1 cellular context compared by ENCODE assay signal in the genomic region with DNA sequence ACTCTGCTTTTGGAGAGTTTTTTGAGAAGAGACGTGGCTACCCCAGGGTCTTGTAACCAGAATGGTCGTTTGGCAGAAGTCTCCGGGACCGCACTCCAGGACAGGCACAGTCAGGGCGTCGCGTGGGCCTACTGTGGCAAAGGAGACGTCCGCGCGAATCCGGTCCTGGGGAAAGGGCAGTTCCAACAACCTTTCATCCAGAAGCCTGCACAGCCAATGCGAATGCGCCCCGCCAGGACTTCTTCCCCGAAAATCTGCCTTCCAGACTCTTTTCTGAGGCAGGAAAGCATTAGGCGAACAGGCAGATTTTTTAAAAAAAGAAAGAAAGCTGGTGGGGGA.
TF ChIP-seq lines count a peak whose summit lies in the region.

No MANE protein-coding gene starts in this region.

TF ChIP-seq in GM12878, 131 proteins besides CTCF, POLR2A, EP300 and RAD21 (continued from another document):
- no peak for TF ChIP-seq POLR2AphosphoS2 (IDR thresholded peaks at IDR 0.05; ENCODE audit: low read depth, low read length)
- TF ChIP-seq ASH2L (IDR thresholded peaks at IDR 0.05; ENCODE audit: borderline replicate concordance, low read depth) = no peak
- TF ChIP-seq NR2C2 (IDR thresholded peaks at IDR 0.05; ENCODE audit: borderline replicate concordance, control insufficient read depth, insufficient read length, low read depth) = no peak
- TF ChIP-seq ZNF274 (IDR thresholded peaks at IDR 0.05; ENCODE audit: insufficient read depth, insufficient read length) = no peak
- no peak for TF ChIP-seq EZH2 (IDR thresholded peaks at IDR 0.05; ENCODE audit: borderline replicate concordance, control insufficient read depth, low read depth, low read length)
- TF ChIP-seq HCFC1 (IDR thresholded peaks at IDR 0.05; ENCODE audit: low read length) = no peak
- TF ChIP-seq KDM1A (IDR thresholded peaks at IDR 0.05; ENCODE audit: borderline replicate concordance) = no peak
- TF ChIP-seq MYB (IDR thresholded peaks at IDR 0.05; ENCODE audit: borderline replicate concordance, low read depth, low read length) = no peak
- no peak for TF ChIP-seq EED (IDR thresholded peaks at IDR 0.05; ENCODE audit: low read depth)
- TF ChIP-seq, protein P1, sequence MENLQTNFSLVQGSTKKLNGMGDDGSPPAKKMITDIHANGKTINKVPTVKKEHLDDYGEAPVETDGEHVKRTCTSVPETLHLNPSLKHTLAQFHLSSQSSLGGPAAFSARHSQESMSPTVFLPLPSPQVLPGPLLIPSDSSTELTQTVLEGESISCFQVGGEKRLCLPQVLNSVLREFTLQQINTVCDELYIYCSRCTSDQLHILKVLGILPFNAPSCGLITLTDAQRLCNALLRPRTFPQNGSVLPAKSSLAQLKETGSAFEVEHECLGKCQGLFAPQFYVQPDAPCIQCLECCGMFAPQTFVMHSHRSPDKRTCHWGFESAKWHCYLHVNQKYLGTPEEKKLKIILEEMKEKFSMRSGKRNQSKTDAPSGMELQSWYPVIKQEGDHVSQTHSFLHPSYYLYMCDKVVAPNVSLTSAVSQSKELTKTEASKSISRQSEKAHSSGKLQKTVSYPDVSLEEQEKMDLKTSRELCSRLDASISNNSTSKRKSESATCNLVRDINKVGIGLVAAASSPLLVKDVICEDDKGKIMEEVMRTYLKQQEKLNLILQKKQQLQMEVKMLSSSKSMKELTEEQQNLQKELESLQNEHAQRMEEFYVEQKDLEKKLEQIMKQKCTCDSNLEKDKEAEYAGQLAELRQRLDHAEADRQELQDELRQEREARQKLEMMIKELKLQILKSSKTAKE (IDR thresholded peaks at IDR 0.05; ENCODE audit: low read depth, poor library complexity, severe bottlenecking) = no peak
- TF ChIP-seq POU2F2 (IDR thresholded peaks at IDR 0.05; ENCODE audit: borderline replicate concordance, low read depth, low read length) = no peak
- no peak for TF ChIP-seq SUZ12 (IDR thresholded peaks at IDR 0.05; ENCODE audit: unreplicated experiment)
TF ChIP-seq in GM12878: peak in this region for 0.
